Comparison of ENCODE assay signal across 12 cellular contexts in genomic region chr5:127916875-127917573, GRCh38.
DNase-seq lines count a peak whose midpoint lies in the region; ATAC-seq and TF ChIP-seq lines count a peak whose summit lies in the region.
"Had no signal": no experiment of that assay in that cellular context is flagged by ENCODE, and none has a peak within 500 bp of the region (broad histone marks: within the 10 kb centered on the region; RNA-seq: fewer than 3 reads in every experiment).

No MANE protein-coding gene starts in this region.

- peaks cover 9% of the 10 kb centered on the region for H3K4me1 Mint-ChIP-seq in stimulated activated naive CD8-positive, alpha-beta T cell treated with anti-CD3 and anti-CD28 coated beads, Interleukin-15, Interleukin-2, amounts not matched to agents 100 ng/mL and 50 ng/mL, for 24 hours (ENCODE audit: low read depth)
- H3K4me1 Mint-ChIP-seq in activated T-helper 17 cell treated with anti-CD3 and anti-CD28 coated beads, Interleukin-2, amount 50 U/mL, for 72 hours: peaks cover 8% of the 10 kb centered on the region

- intact Hi-C loops in mucosa of descending colon (cut with DNase I, micrococcal nuclease): no loop called here

- peaks cover 5% of the 10 kb centered on the region for H3K4me1 ChIP-seq in mucosa of descending colon (ENCODE audit: low read depth)

- peaks cover 6% of the 10 kb centered on the region for H3K27me3 Mint-ChIP-seq in stimulated activated naive CD8-positive, alpha-beta T cell treated with anti-CD3 and anti-CD28 coated beads, Interleukin-15, Interleukin-2, amounts not matched to agents 100 ng/mL and 50 ng/mL, for 24 hours
- peaks cover 4% of the 10 kb centered on the region for H3K27me3 Mint-ChIP-seq in activated T-helper 17 cell treated with anti-CD3 and anti-CD28 coated beads, Interleukin-2, amount 50 U/mL, for 72 hours

- ATAC-seq in stimulated activated naive CD8-positive, alpha-beta T cell treated with anti-CD3 and anti-CD28 coated beads, Interleukin-15, Interleukin-2, amounts not matched to agents 100 U/mL and 50 U/mL, for 24 hours: no peak
- ATAC-seq in activated T-helper 17 cell treated with anti-CD3 and anti-CD28 coated beads, Interleukin-2, amount 50 U/mL, for 72 hours (replicated peaks): no peak
- ATAC-seq in mucosa of descending colon (peak; percentile 51), GM18858 (IDR thresholded peaks at IDR 0.05; ENCODE audit: unreplicated experiment) (no peak)

- no peaks in the 10 kb centered on the region for H3K9me3 ChIP-seq in mucosa of descending colon

- H3K27ac Mint-ChIP-seq in stimulated activated naive CD8-positive, alpha-beta T cell treated with anti-CD3 and anti-CD28 coated beads, Interleukin-15, Interleukin-2, amounts not matched to agents 100 ng/mL and 50 ng/mL, for 24 hours: peak overlapping the region; percentile 6
- H3K27ac Mint-ChIP-seq in activated T-helper 17 cell treated with anti-CD3 and anti-CD28 coated beads, Interleukin-2, amount 50 U/mL, for 72 hours: peak overlapping the region; percentile 28

- H3K36me3 Mint-ChIP-seq in stimulated activated naive CD8-positive, alpha-beta T cell treated with anti-CD3 and anti-CD28 coated beads, Interleukin-15, Interleukin-2, amounts not matched to agents 100 ng/mL and 50 ng/mL, for 24 hours (ENCODE audit: low read depth): no peaks in the 10 kb centered on the region
- H3K36me3 Mint-ChIP-seq in activated T-helper 17 cell treated with anti-CD3 and anti-CD28 coated beads, Interleukin-2, amount 50 U/mL, for 72 hours (ENCODE audit: low read depth): no peaks in the 10 kb centered on the region

- H3K9me3 Mint-ChIP-seq in stimulated activated naive CD8-positive, alpha-beta T cell treated with anti-CD3 and anti-CD28 coated beads, Interleukin-15, Interleukin-2, amounts not matched to agents 100 ng/mL and 50 ng/mL, for 24 hours: no peaks in the 10 kb centered on the region
- no peaks in the 10 kb centered on the region for H3K9me3 Mint-ChIP-seq in activated T-helper 17 cell treated with anti-CD3 and anti-CD28 coated beads, Interleukin-2, amount 50 U/mL, for 72 hours

- DNase-seq in stimulated activated naive CD8-positive, alpha-beta T cell treated with anti-CD3 and anti-CD28 coated beads, Interleukin-15, Interleukin-2, amounts not matched to agents 100 U/mL and 50 U/mL, for 24 hours: no peak
- no peak for DNase-seq in mucosa of descending colon
- no peak for DNase-seq in NCI-H2081 (lab: John Stamatoyannopoulos, UW)
- no peak for DNase-seq in dermis blood vessel endothelial cell
- no peak for DNase-seq in GDM1 (lab: John Stamatoyannopoulos, UW)
- DNase-seq: cerebellar nuclear complex, DMS153, midbrain, NCI-H1092 treated with DMSO at 0.1 percent for 48 hours had no signal

- peak overlapping the region; percentile 5 for H3K4me3 Mint-ChIP-seq in stimulated activated naive CD8-positive, alpha-beta T cell treated with anti-CD3 and anti-CD28 coated beads, Interleukin-15, Interleukin-2, amounts not matched to agents 100 ng/mL and 50 ng/mL, for 24 hours
- peak overlapping the region; percentile 40 for H3K4me3 Mint-ChIP-seq in activated T-helper 17 cell treated with anti-CD3 and anti-CD28 coated beads, Interleukin-2, amount 50 U/mL, for 72 hours

- H3K36me3 ChIP-seq in mucosa of descending colon (ENCODE audit: low read depth): no peaks in the 10 kb centered on the region

- H3K4me3 ChIP-seq in mucosa of descending colon: no peak overlapping the region

- no peak for TF ChIP-seq CTCF in mucosa of descending colon (IDR thresholded peaks at IDR 0.05)
